In genomic region chr2:42048318-42049251, GRCh38 we compare ENCODE assay signal across 8 cellular contexts. TPM values are rescaled to one million over a fixed set of nuclear protein-coding genes. Genes with fewer than 3 reads are reported as not detected.
DNase-seq lines count a peak whose midpoint lies in the region; ATAC-seq and TF ChIP-seq lines count a peak whose summit lies in the region.

No MANE protein-coding gene starts in this region.

- H3K36me3 Mint-ChIP-seq in activated T-helper 17 cell treated with anti-CD3 and anti-CD28 coated beads, Interleukin-2, amount 50 U/mL, for 72 hours (ENCODE audit: low read depth) = no peaks in the 10 kb centered on the region

- H3K4me3 ChIP-seq in AG04449 (ENCODE audit: low read depth, low read length) = peak overlapping the region; percentile 76
- H3K4me3 ChIP-seq in skeletal muscle cell (ENCODE audit: low read depth, low read length) = peak overlapping the region; percentile 80

- POLR2A ChIA-PET in AG04449 (lab: Yijun Ruan, JAX) = interaction anchor here (0.6 to 1.3 kb wide), 3 partner anchors 9 to 40 kb away, joined by 3 to 4 read pairs (median 3); no protein-coding TSS in a partner anchor

- ATAC-seq in GM21390 (IDR thresholded peaks at IDR 0.05; ENCODE audit: unreplicated experiment) (peak; percentile 22), GM18502 (IDR thresholded peaks at IDR 0.05; ENCODE audit: poor library complexity, unreplicated experiment) (no peak)
- ATAC-seq in activated T-helper 17 cell treated with anti-CD3 and anti-CD28 coated beads, Interleukin-2, amount 50 U/mL, for 72 hours (replicated peaks) = peak; percentile 33

- H3K27me3 Mint-ChIP-seq in activated T-helper 17 cell treated with anti-CD3 and anti-CD28 coated beads, Interleukin-2, amount 50 U/mL, for 72 hours = peaks cover 14% of the 10 kb centered on the region

- H3K9me3 Mint-ChIP-seq in activated T-helper 17 cell treated with anti-CD3 and anti-CD28 coated beads, Interleukin-2, amount 50 U/mL, for 72 hours = no peaks in the 10 kb centered on the region

- CTCF ChIA-PET in AG04449 (lab: Yijun Ruan, JAX) = interaction anchor here (0.8 to 2.7 kb wide), 7 partner anchors 8 to 195 kb away, joined by 3 to 13 read pairs (median 4); no protein-coding TSS in a partner anchor

- TF ChIP-seq CTCF in AG04449 (IDR thresholded peaks at IDR 0.05; ENCODE audit: insufficient read depth, low read length, missing control alignments) = peak; percentile 12

- no peaks in the 10 kb centered on the region for H3K4me1 Mint-ChIP-seq in activated T-helper 17 cell treated with anti-CD3 and anti-CD28 coated beads, Interleukin-2, amount 50 U/mL, for 72 hours

- peak overlapping the region; percentile 41 for H3K4me3 Mint-ChIP-seq in activated T-helper 17 cell treated with anti-CD3 and anti-CD28 coated beads, Interleukin-2, amount 50 U/mL, for 72 hours

- H3K27ac Mint-ChIP-seq in activated T-helper 17 cell treated with anti-CD3 and anti-CD28 coated beads, Interleukin-2, amount 50 U/mL, for 72 hours = no peak overlapping the region

- DNase-seq in AG04449 (ENCODE audit: low read depth, low spot score) (no peak), hepatic stellate cell (ENCODE audit: low spot score) (peak; percentile 50), skeletal muscle cell (ENCODE audit: low read depth) (no peak), HuH-7 (ENCODE audit: low spot score) (no peak), T-helper 9 cell (no peak)

RNA-seq across cellular contexts. Expression of gene PKDCC, which starts 0.8 kb away (rescaled TPM):
- total RNA-seq in activated T-helper 17 cell treated with anti-CD3 and anti-CD28 coated beads, Interleukin-2, amount 50 U/mL, for 72 hours = not detected
